ENCODE assay signal across 10 cellular contexts in genomic region chr12:84397279-84397678, GRCh38.
DNase-seq lines count a peak whose midpoint lies in the region; TF ChIP-seq lines count a peak whose summit lies in the region.
"Had no signal": no experiment of that assay in that cellular context is flagged by ENCODE, and none has a peak within 500 bp of the region (broad histone marks: within the 10 kb centered on the region; RNA-seq: fewer than 3 reads in every experiment).

No MANE protein-coding gene starts in this region.

- H3K36me3 ChIP-seq in neural cell (ENCODE audit: insufficient read depth, low read length) (no peaks in the 10 kb centered on the region), uterus (no peaks in the 10 kb centered on the region)

- no peak for TF ChIP-seq EP300 in neural cell (conservative IDR thresholded peaks at IDR 0.05; ENCODE audit: poor library complexity, severe bottlenecking)

- H3K9me3 ChIP-seq in neural cell (ENCODE audit: low read length) (no peaks in the 10 kb centered on the region), uterus (no peaks in the 10 kb centered on the region)

- intact Hi-C loops in uterus (cut with DNase I; ENCODE audit: low total_unique reads) = no loop called here

- no peak overlapping the region for H3K4me3 ChIP-seq in neural cell (ENCODE audit: low read length)
- H3K4me3 ChIP-seq in uterus = no peak overlapping the region

- no peaks in the 10 kb centered on the region for H3K4me1 ChIP-seq in uterus

- H3K27ac ChIP-seq in neural cell (ENCODE audit: low read length) = no peak overlapping the region
- H3K27ac ChIP-seq in uterus = no peak overlapping the region

- no peak overlapping the region for H3K4me2 ChIP-seq in neural cell (ENCODE audit: low read length)

- H3F3A ChIP-seq in neural cell (ENCODE audit: insufficient read depth, low read length, poor library complexity, severe bottlenecking) = no peaks in the 10 kb centered on the region

- peak; percentile 70 for TF ChIP-seq RAD21 in neural cell (conservative IDR thresholded peaks at IDR 0.05)

- H2AFZ ChIP-seq in neural cell (ENCODE audit: low read depth, low read length) = no peak overlapping the region

- no peak overlapping the region for H3K9ac ChIP-seq in neural cell (ENCODE audit: low read length)

- no peaks in the 10 kb centered on the region for H3K79me2 ChIP-seq in neural cell (replicated peaks; ENCODE audit: insufficient read depth, low read length)

- H3K9me2 ChIP-seq in neural cell (ENCODE audit: insufficient read depth, low read length) = no peaks in the 10 kb centered on the region

- no peaks in the 10 kb centered on the region for H4K20me1 ChIP-seq in neural cell (ENCODE audit: insufficient read depth)

- peak; percentile 62 for TF ChIP-seq CTCF in neural cell (IDR thresholded peaks at IDR 0.05; ENCODE audit: poor library complexity, severe bottlenecking)
- TF ChIP-seq CTCF in uterus (IDR thresholded peaks at IDR 0.05) = peak in 1 of 4 experiments; percentile 18

- H3K27me3 ChIP-seq in neural cell (ENCODE audit: insufficient read depth, low read depth, low read length) (no peaks in the 10 kb centered on the region), uterus (no peaks in the 10 kb centered on the region)

- TF ChIP-seq POLR2A in uterus (IDR thresholded peaks at IDR 0.05) = no peak

- DNase-seq in DMS53 (lab: John Stamatoyannopoulos, UW) (peak; percentile 52), DMS53 treated with DMSO at 0.1 percent for 48 hours (lab: John Stamatoyannopoulos, UW; ENCODE audit: unreplicated experiment) (no peak), M059J (ENCODE audit: low read depth) (peak; percentile 1), T47D (ENCODE audit: low read depth in 1 of 2, low spot score in 1 of 2) (peak; percentile 25 to 31), kidney tubule cell (ENCODE audit: low spot score) (no peak), uterus (no peak), COR-L47 (lab: John Stamatoyannopoulos, UW) (no peak)
- DNase-seq: NCI-H2029 treated with DMSO at 0.1 percent for 48 hours; stimulated activated CD8-positive, alpha-beta memory T cell treated with anti-CD3 and anti-CD28 coated beads, Interleukin-4, amount 100 ng/mL, for 48 hours had no signal

- in situ Hi-C loops in T47D (cut with HindIII; ENCODE audit: low pct_unique_long_range_greater_than_20kb, low sequenced_read_pairs) = no loop called here

TF ChIP-seq in neural cell, 6 proteins besides CTCF, POLR2A, EP300 and RAD21:
- TF ChIP-seq POLR2AphosphoS5 (IDR thresholded peaks at IDR 0.05) = no peak
- peak; percentile 64 for TF ChIP-seq SMC3 (conservative IDR thresholded peaks at IDR 0.05; ENCODE audit: poor library complexity)
- TF ChIP-seq MXI1 (conservative IDR thresholded peaks at IDR 0.05; ENCODE audit: poor library complexity, severe bottlenecking) = no peak

Comparison
In these comparisons a context has a peak if more than half of its experiments do, and no peak if none do; other contexts are left out.
1. DNase-seq: peak in DMS53 (single experiment), M059J (single experiment) and T47D (2 of 2); none in DMS53 treated with DMSO at 0.1 percent for 48 hours (single experiment), kidney tubule cell (single experiment), uterus (0 of 2) and COR-L47 (single experiment).